ENCODE assay signal across 17 cellular contexts in the genomic region with DNA sequence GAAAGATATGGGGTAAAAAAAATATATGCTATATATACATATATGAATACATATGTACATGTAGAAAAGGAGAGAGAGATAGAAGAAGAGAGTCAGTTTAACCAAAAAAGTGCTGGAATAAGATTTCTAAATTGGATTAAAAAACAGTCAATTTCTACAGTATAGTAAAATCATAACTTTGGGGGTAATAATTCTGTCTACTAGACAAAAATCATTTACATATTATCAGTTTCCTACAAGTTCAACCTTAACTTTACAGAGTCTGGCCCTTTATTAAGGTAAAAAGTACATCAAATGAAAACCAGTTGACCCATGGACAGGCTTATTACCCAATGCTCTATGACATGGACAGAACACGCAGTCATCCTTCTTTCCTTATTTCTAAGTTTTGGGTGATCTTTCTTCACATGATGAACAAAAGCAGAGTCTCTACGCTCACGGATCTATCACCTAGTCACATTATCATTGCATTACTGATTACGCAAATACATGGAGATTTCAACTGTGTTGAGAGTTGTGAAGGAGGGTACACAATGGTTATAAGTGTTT.
"Had no signal": no experiment of that assay in that cellular context is flagged by ENCODE, and none has a peak within 500 bp of the region (broad histone marks: within the 10 kb centered on the region; RNA-seq: fewer than 3 reads in every experiment).

No MANE protein-coding gene starts in this region.

- H3K27me3 ChIP-seq: suprapubic skin had no signal

- FAIRE-seq: colon had no signal

- H3K36me3 ChIP-seq: heart right ventricle, suprapubic skin had no signal

- H3K27me3 Mint-ChIP-seq: T-cell, type B pancreatic cell had no signal

- H3K4me3 Mint-ChIP-seq: activated CD4-positive, alpha-beta T cell treated with anti-CD3 and anti-CD28 coated beads, Interleukin-2, amount 10 ng/mL, durations not matched to agents 24 days and 14 days; activated CD8-positive, alpha-beta T cell treated with anti-CD3 and anti-CD28 coated beads for 36 hours; activated T-cell treated with anti-CD3 and anti-CD28 coated beads, Interleukin-2, amount 50 U/mL, for 24 hours; brain; endodermal cell; nephron; T-cell; type B pancreatic cell had no signal

- H3K9me3 Mint-ChIP-seq: activated CD4-positive, alpha-beta T cell treated with anti-CD3 and anti-CD28 coated beads, Interleukin-2, amount 10 ng/mL, durations not matched to agents 24 days and 14 days; activated CD8-positive, alpha-beta T cell treated with anti-CD3 and anti-CD28 coated beads for 36 hours; activated T-cell treated with anti-CD3 and anti-CD28 coated beads, Interleukin-2, amount 50 U/mL, for 24 hours; activated T-helper 2 cell treated with anti-CD3 and anti-CD28 coated beads, Interferon-gamma antibody, Interleukin-2, Interleukin-4, amounts not matched to agents 10 μg/mL and 5 μg/mL and 100 μg/mL, durations not matched to agents 14 hours and 24 hours and 36 hours; brain; endodermal cell; nephron; T-cell; type B pancreatic cell had no signal

- DNase-seq: activated CD4-positive, alpha-beta T cell treated with anti-CD3 and anti-CD28 coated beads, Interleukin-2, amount 10 ng/mL, durations not matched to agents 24 days and 14 days; activated CD8-positive, alpha-beta T cell treated with anti-CD3 and anti-CD28 coated beads for 36 hours; activated naive CD4-positive, alpha-beta T cell treated with Interleukin-2 at 50 U/mL for 16 hours; activated T-cell treated with anti-CD3 and anti-CD28 coated beads, Interleukin-2, amount 50 U/mL, for 24 hours; central memory CD4-positive, alpha-beta T cell; endodermal cell; heart right ventricle; kidney glomerular epithelial cell; stimulated activated CD4-positive, alpha-beta T cell treated with anti-CD3 and anti-CD28 coated beads, Interleukin-2, amount 100 ng/mL, for 24 hours; stimulated activated naive CD4-positive, alpha-beta T cell treated with Interleukin-2 at 50 U/mL for 16 hours; T-cell had no signal

- H3K4me3 ChIP-seq: heart right ventricle, suprapubic skin had no signal

- H3K27ac Mint-ChIP-seq: activated CD4-positive, alpha-beta T cell treated with anti-CD3 and anti-CD28 coated beads, Interleukin-2, amount 10 ng/mL, durations not matched to agents 24 days and 14 days; activated CD8-positive, alpha-beta T cell treated with anti-CD3 and anti-CD28 coated beads for 36 hours; activated T-cell treated with anti-CD3 and anti-CD28 coated beads, Interleukin-2, amount 50 U/mL, for 24 hours; activated T-helper 2 cell treated with anti-CD3 and anti-CD28 coated beads, Interferon-gamma antibody, Interleukin-2, Interleukin-4, amounts not matched to agents 10 μg/mL and 5 μg/mL and 100 μg/mL, durations not matched to agents 14 hours and 24 hours and 36 hours; brain; endodermal cell; nephron; T-cell; type B pancreatic cell had no signal

- H3K36me3 Mint-ChIP-seq: brain, T-cell, type B pancreatic cell had no signal

- H3K4me1 Mint-ChIP-seq: activated CD4-positive, alpha-beta T cell treated with anti-CD3 and anti-CD28 coated beads, Interleukin-2, amount 10 ng/mL, durations not matched to agents 24 days and 14 days; brain; endodermal cell had no signal

- H3K9me3 ChIP-seq: heart right ventricle, suprapubic skin had no signal

- ATAC-seq: activated CD8-positive, alpha-beta T cell treated with anti-CD3 and anti-CD28 coated beads for 36 hours; T-cell had no signal
